In the genomic region with DNA sequence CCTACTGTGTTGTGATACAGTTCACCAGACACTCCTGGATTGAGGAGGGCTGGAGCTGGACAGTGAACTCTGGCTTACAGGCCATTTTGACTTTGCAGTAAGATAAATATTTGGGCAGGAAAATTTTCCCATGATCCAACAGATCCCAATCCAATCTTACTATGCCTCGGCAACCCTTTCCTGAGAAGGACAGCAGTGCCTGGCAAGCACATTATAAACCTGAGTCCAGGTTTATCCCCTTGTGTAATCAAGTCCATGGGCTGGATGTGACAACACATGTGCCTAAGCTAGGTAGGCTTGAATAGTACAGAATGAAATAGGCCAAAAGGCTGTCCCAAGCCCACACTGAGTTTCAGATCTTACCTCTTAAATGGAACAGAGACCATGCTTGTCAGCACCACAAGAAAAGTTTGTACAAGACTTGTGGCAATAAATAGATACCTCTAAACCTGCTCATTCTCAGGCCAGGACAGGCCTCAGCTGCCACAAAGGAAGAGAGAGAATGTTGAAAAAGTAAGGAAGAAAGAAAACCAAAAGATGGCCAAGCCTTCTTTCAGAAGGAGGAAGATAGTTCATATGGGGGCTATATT, we compare ENCODE assay signal across 30 cellular contexts. TPM values are rescaled to one million over a fixed set of nuclear protein-coding genes. Genes with fewer than 3 reads are reported as not detected.
DNase-seq lines count a peak whose midpoint lies in the region; ATAC-seq, FAIRE-seq and TF ChIP-seq lines count a peak whose summit lies in the region.
"Had no signal": no experiment of that assay in that cellular context is flagged by ENCODE, and none has a peak within 500 bp of the region (broad histone marks: within the 10 kb centered on the region; RNA-seq: fewer than 3 reads in every experiment).

No MANE protein-coding gene starts in this region.

- H3K79me2 ChIP-seq in HepG2 (ENCODE audit: insufficient read depth, low read length): no peaks in the 10 kb centered on the region
- no peaks in the 10 kb centered on the region for H3K79me2 ChIP-seq in H9 (ENCODE audit: insufficient read depth, low read length)

- H3K56ac ChIP-seq in H9 (ENCODE audit: insufficient read length, low read depth, low read length): no peak overlapping the region

- H2BK5ac ChIP-seq in H9 (ENCODE audit: insufficient read length, low read length): no peak overlapping the region

- DNase-seq in HepG2 (ENCODE audit: low spot score) (no peak), brain microvascular endothelial cell (no peak), H9 (no peak), chondrocyte (ENCODE audit: low spot score) (no peak), NCI-H1694 (lab: John Stamatoyannopoulos, UW) (no peak)
- no peak for DNase-seq in naive thymus-derived CD8-positive, alpha-beta T cell
- DNase-seq: activated CD4-positive, alpha-beta memory T cell treated with anti-CD3 and anti-CD28 coated beads, Interleukin-2, amount 10 ng/mL, durations not matched to agents 7 days and 5 days; activated gamma-delta T cell treated with Interleukin-2 at 50 U/mL for 16 hours; activated naive CD8-positive, alpha-beta T cell treated with anti-CD3 and anti-CD28 coated beads, Interleukin-2, amount 50 U/mL, for 24 hours; BE2C; CD8-positive, alpha-beta memory T cell; dermis blood vessel endothelial cell; DMS153; H7; left ventricle myocardium superior; midbrain; naive thymus-derived CD4-positive, alpha-beta T cell; NCI-H1436; NCI-H2107; NCI-H446; NCI-H82; nucleus accumbens; RPMI8226; T-cell had no signal

- H3K27ac Mint-ChIP-seq in naive thymus-derived CD8-positive, alpha-beta T cell: peak overlapping the region in 5 of 10 donors; percentile 34 to 62 (median 42)
- H3K27ac Mint-ChIP-seq in H9 (no peak overlapping the region), chondrocyte (ENCODE audit: unreplicated experiment) (no peak overlapping the region)
- H3K27ac Mint-ChIP-seq: T-cell had no signal

- no peak overlapping the region for H3K9ac ChIP-seq in liver (ENCODE audit: low read depth in 1 of 2, low read length in 2 of 2)
- no peak overlapping the region for H3K9ac ChIP-seq in HepG2 (ENCODE audit: insufficient read depth, low read depth, low read length)
- H3K9ac ChIP-seq in H9 (ENCODE audit: extremely low read depth, insufficient read length, low read length): no peak overlapping the region

- H4K8ac ChIP-seq in H9 (replicated peaks; ENCODE audit: insufficient read length, low read depth, low read length): no peak overlapping the region

- H2BK20ac ChIP-seq in H9 (ENCODE audit: low read depth, low read length, poor library complexity, severe bottlenecking): no peak overlapping the region

- H3K23ac ChIP-seq in H9 (ENCODE audit: insufficient read length, low read depth, low read length): no peak overlapping the region

- H3K79me1 ChIP-seq in H9 (ENCODE audit: insufficient read depth, low read depth, low read length, poor library complexity, severe bottlenecking): no peaks in the 10 kb centered on the region

- peak in 1 of 2 donors; percentile 50 for TF ChIP-seq RAD21 in liver (IDR thresholded peaks at IDR 0.05)
- no peak for TF ChIP-seq RAD21 in HepG2 (CRISPR knock-in tag; IDR thresholded peaks at IDR 0.05)

- TF ChIP-seq CTCF in liver (IDR thresholded peaks at IDR 0.05; ENCODE audit: low read depth, low read length, missing input control) (no peak), HepG2 (CRISPR knock-in tag; IDR thresholded peaks at IDR 0.05) (no peak), brain microvascular endothelial cell (IDR thresholded peaks at IDR 0.05; ENCODE audit: low read depth, low read length, missing control alignments) (no peak), H9 (conservative IDR thresholded peaks at IDR 0.05) (no peak), chondrocyte (IDR thresholded peaks at IDR 0.05) (no peak)

- no peak overlapping the region for H3K18ac ChIP-seq in H9 (ENCODE audit: insufficient read length, low read depth, low read length)

- no peak overlapping the region for H2BK15ac ChIP-seq in H9 (ENCODE audit: low read depth, low read length)

- H3K4me2 ChIP-seq in HepG2 (ENCODE audit: low read depth, low read length): no peak overlapping the region
- H3K4me2 ChIP-seq in H9 (ENCODE audit: insufficient read depth, insufficient read length, low read length): no peak overlapping the region
- H3K4me2 ChIP-seq: A549 had no signal

- no peak overlapping the region for H2AK5ac ChIP-seq in H9 (ENCODE audit: insufficient read length, low read length)

- WGBS in liver: 37% methylated on average over 1 of the region's 1 CpG
- WGBS in HepG2 (ENCODE audit: low lambda C conversion rate): 89% methylated on average over 1 of the region's 1 CpG
- WGBS in H9 (ENCODE audit: extremely low coverage, insufficient read length, low lambda C conversion rate): no CpG with 5 or more reads among the region's 1 CpG

- no peaks in the 10 kb centered on the region for H3K23me2 ChIP-seq in H9 (ENCODE audit: insufficient read length, low read depth, low read length, poor library complexity, severe bottlenecking)

- no peak for FAIRE-seq in HepG2 (lab: Jason Lieb, UNC)
- FAIRE-seq: A549 had no signal

- no peaks in the 10 kb centered on the region for H3K27me3 Mint-ChIP-seq in naive thymus-derived CD8-positive, alpha-beta T cell
- H3K27me3 Mint-ChIP-seq in H9 (ENCODE audit: low read depth) (no peaks in the 10 kb centered on the region; the same call in 1 of the 2 replicates), chondrocyte (ENCODE audit: low read depth) (no peaks in the 10 kb centered on the region)
- H3K27me3 Mint-ChIP-seq: activated CD4-positive, alpha-beta memory T cell treated with anti-CD3 and anti-CD28 coated beads, Interleukin-2, amount 10 ng/mL, durations not matched to agents 7 days and 5 days; activated naive CD8-positive, alpha-beta T cell treated with anti-CD3 and anti-CD28 coated beads, Interleukin-2, amount 50 U/mL, for 24 hours; CD8-positive, alpha-beta memory T cell; central memory CD8-positive, alpha-beta T cell; naive thymus-derived CD4-positive, alpha-beta T cell; stimulated activated naive CD8-positive, alpha-beta T cell treated with anti-CD3 and anti-CD28 coated beads, Interleukin-15, Interleukin-2, amounts not matched to agents 100 ng/mL and 50 ng/mL, for 24 hours; T-cell had no signal

- H2BK120ac ChIP-seq in H9 (ENCODE audit: low read depth, low read length, poor library complexity, severe bottlenecking): no peak overlapping the region

- H3K4me1 ChIP-seq in liver (ENCODE audit: control insufficient read depth in 4 of 4, insufficient read depth in 4 of 4, low read length in 3 of 4): no peaks in the 10 kb centered on the region
- H3K4me1 ChIP-seq in HepG2 (ENCODE audit: insufficient read depth, low read length): no peaks in the 10 kb centered on the region
- H3K4me1 ChIP-seq in H9 (ENCODE audit: insufficient read depth, low read length): 0 out of 2 replicates have a peak, but pooled peaks cover 4% of the 10 kb centered on the region
- H3K4me1 ChIP-seq: A549, BE2C, vagina had no signal

- no peak overlapping the region for H4K91ac ChIP-seq in H9 (ENCODE audit: insufficient read length, low read depth, low read length)

- intact Hi-C loops in HepG2 (cut with micrococcal nuclease; ENCODE audit: unreplicated experiment): no loop called here

- peaks cover 13 to 48% (median 26%) of the 10 kb centered on the region in 9 donors for H3K9me3 Mint-ChIP-seq in naive thymus-derived CD8-positive, alpha-beta T cell
- H3K9me3 Mint-ChIP-seq in H9 (peaks cover 43 to 45% of the 10 kb centered on the region in 2 experiments), chondrocyte (ENCODE audit: low read depth) (peaks cover 40% of the 10 kb centered on the region)

- H3K27ac ChIP-seq in liver (ENCODE audit: low read depth in 1 of 2, low read length in 2 of 2) (peak overlapping the region; percentile 4 to 50), HepG2 (ENCODE audit: extremely low read length, insufficient read depth, low read length) (no peak overlapping the region), brain microvascular endothelial cell (peak overlapping the region; percentile 73), H9 (ENCODE audit: insufficient read length, low read depth, low read length) (no peak overlapping the region)
- H3K27ac ChIP-seq: A549, vagina had no signal

- in situ Hi-C loops in HepG2 (cut with HindIII; ENCODE audit: extremely low pct_ligation_motif_present, low pct_unique_long_range_greater_than_20kb): loop anchor here (10.0 kb wide), 1 partner anchor 58 kb away; no protein-coding TSS in a partner anchor
- in situ Hi-C loops in brain microvascular endothelial cell (cut with HindIII; ENCODE audit: low pct_ligation_motif_present, low sequenced_read_pairs): no loop called here

- no peak overlapping the region for H2AFZ ChIP-seq in HepG2 (ENCODE audit: low read length)
- H2AFZ ChIP-seq in H9 (ENCODE audit: low read length): no peak overlapping the region

- H3K4me1 Mint-ChIP-seq in naive thymus-derived CD8-positive, alpha-beta T cell: peaks cover 2 to 8% (median 6%) of the 10 kb centered on the region in 4 donors
- H3K4me1 Mint-ChIP-seq in H9 (peaks cover 20 to 22% of the 10 kb centered on the region in 2 experiments), chondrocyte (ENCODE audit: low read depth) (peaks cover 4% of the 10 kb centered on the region)

- H3K4me3 ChIP-seq in liver (ENCODE audit: low read depth in 1 of 3, low read length in 3 of 3) (no peak overlapping the region), HepG2 (replicated peaks in 1 of 3; ENCODE audit: insufficient read depth in 1 of 3, low read depth in 2 of 3, low read length in 3 of 3) (no peak overlapping the region), brain microvascular endothelial cell (ENCODE audit: low read depth, low read length) (no peak overlapping the region)
- H3K4me3 ChIP-seq: A549, vagina had no signal

- no peak overlapping the region for H3K4ac ChIP-seq in H9 (ENCODE audit: low read depth, low read length)

- CTCF ChIA-PET in HepG2 (lab: Yijun Ruan, JAX; ENCODE audit: low intra/inter-chr PET ratio, low total read pairs): interaction anchor here (1.1 to 2.0 kb wide), 2 partner anchors 9 to 58 kb away, joined by 5 to 28 read pairs; no protein-coding TSS in a partner anchor

- H3K36me3 ChIP-seq in liver (ENCODE audit: control insufficient read depth in 4 of 4, insufficient read depth in 3 of 4, low read depth in 1 of 4, low read length in 3 of 4) (peaks cover 0 to 18% (median 13%) of the 10 kb centered on the region in 4 donors), HepG2 (replicated peaks in 1 of 2; ENCODE audit: control insufficient read depth in 1 of 2, insufficient read depth in 2 of 2, low read length in 2 of 2) (peaks cover 4 to 15% of the 10 kb centered on the region in 2 experiments; a peak in 4 of 5 replicates), brain microvascular endothelial cell (replicated peaks) (peaks cover 5% of the 10 kb centered on the region)

- peaks cover 25 to 35% (median 32%) of the 10 kb centered on the region in 3 donors for H3K36me3 Mint-ChIP-seq in naive thymus-derived CD8-positive, alpha-beta T cell
- H3K36me3 Mint-ChIP-seq in H9 (ENCODE audit: insufficient read depth in 1 of 3, low read depth in 3 of 3): peaks cover 37 to 54% (median 45%) of the 10 kb centered on the region in 3 experiments
- H3K36me3 Mint-ChIP-seq in chondrocyte (ENCODE audit: low read depth): peaks cover 19% of the 10 kb centered on the region

- H4K20me1 ChIP-seq in HepG2 (ENCODE audit: insufficient read depth, low read length): no peaks in the 10 kb centered on the region
- no peaks in the 10 kb centered on the region for H4K20me1 ChIP-seq in H9 (ENCODE audit: control insufficient read depth, insufficient read depth, insufficient read length)

- no peak for TF ChIP-seq EP300 in HepG2 (IDR thresholded peaks at IDR 0.05; ENCODE audit: low read depth in 2 of 2, low read length in 2 of 2)
- no peak for TF ChIP-seq EP300 in HepG2 (CRISPR knock-in tag; IDR thresholded peaks at IDR 0.05; ENCODE audit: borderline replicate concordance)

- H3K27me3 ChIP-seq in liver (ENCODE audit: control insufficient read depth in 4 of 4, insufficient read depth in 4 of 4, low read length in 3 of 4) (no peaks in the 10 kb centered on the region), HepG2 (ENCODE audit: control insufficient read depth in 1 of 2, insufficient read depth in 2 of 2, low read length in 2 of 2) (no peaks in the 10 kb centered on the region), brain microvascular endothelial cell (replicated peaks) (no peaks in the 10 kb centered on the region), H9 (ENCODE audit: insufficient read depth, low read length) (no peaks in the 10 kb centered on the region)
- H3K27me3 ChIP-seq: BE2C, vagina had no signal

- no peak overlapping the region for H3T11ph ChIP-seq in H9 (ENCODE audit: low read length)

- POLR2A ChIA-PET in HepG2 (lab: Yijun Ruan, JAX): no interaction called here
- POLR2A ChIA-PET in naive thymus-derived CD8-positive, alpha-beta T cell (lab: Charles Lee): interaction anchor here (0.6 to 2.7 kb wide), 9 partner anchors 10 to 270 kb away, joined by 3 to 11 read pairs (median 5); a partner anchor contains a TSS

- no peak for ATAC-seq in HepG2
- ATAC-seq in HG02798 (IDR thresholded peaks at IDR 0.05; ENCODE audit: poor library complexity, unreplicated experiment): peak; percentile 55
- ATAC-seq in naive thymus-derived CD8-positive, alpha-beta T cell: no peak
- ATAC-seq: left ventricle myocardium superior; naive thymus-derived CD4-positive, alpha-beta T cell had no signal

- H4K5ac ChIP-seq in H9 (ENCODE audit: insufficient read length, low read depth, low read length): no peak overlapping the region

- H2BK12ac ChIP-seq in H9 (ENCODE audit: insufficient read length, low read depth, low read length): no peak overlapping the region

- H3K14ac ChIP-seq in H9 (ENCODE audit: insufficient read depth, low read length): no peak overlapping the region

- TF ChIP-seq POLR2A in HepG2 (IDR thresholded peaks at IDR 0.05; ENCODE audit: insufficient read depth in 1 of 2, low read depth in 2 of 2, low read length in 2 of 2): no peak

- BruUV-seq in HepG2 (replicated peaks; lab: Mats Ljungman, UMichigan): no TSS peak

- H3K9me3 ChIP-seq in liver (ENCODE audit: control insufficient read depth in 4 of 4, low read length in 3 of 4): peaks cover 10 to 19% (median 17%) of the 10 kb centered on the region in 4 donors
- H3K9me3 ChIP-seq in HepG2 (ENCODE audit: low read length): peaks cover 25% of the 10 kb centered on the region
- peaks cover 27% of the 10 kb centered on the region for H3K9me3 ChIP-seq in H9 (ENCODE audit: control insufficient read depth, low read depth, low read length)
- H3K9me3 ChIP-seq: BE2C had no signal

- H3K4me3 Mint-ChIP-seq in naive thymus-derived CD8-positive, alpha-beta T cell: no peak overlapping the region
- no peak overlapping the region for H3K4me3 Mint-ChIP-seq in H9
- H3K4me3 Mint-ChIP-seq in chondrocyte (ENCODE audit: unreplicated experiment): no peak overlapping the region
- H3K4me3 Mint-ChIP-seq: activated CD4-positive, alpha-beta memory T cell treated with anti-CD3 and anti-CD28 coated beads, Interleukin-2, amount 10 ng/mL, durations not matched to agents 7 days and 5 days; activated naive CD8-positive, alpha-beta T cell treated with anti-CD3 and anti-CD28 coated beads, Interleukin-2, amount 50 U/mL, for 24 hours; central memory CD8-positive, alpha-beta T cell; stimulated activated naive CD8-positive, alpha-beta T cell treated with anti-CD3 and anti-CD28 coated beads, Interleukin-15, Interleukin-2, amounts not matched to agents 100 ng/mL and 50 ng/mL, for 24 hours; T-cell had no signal

RNA-seq across cellular contexts. Expression of a gene that starts 34.9 kb away (rescaled TPM):
- 10 to 100 TPM; 16.1 to 27.4 TPM for total RNA-seq in liver
- polyA plus RNA-seq in liver: 10 to 100 TPM; 14.6 to 21.8 TPM
- 6.9 and 10.1 TPM in 2 replicates for total RNA-seq in HepG2 (2016; rRNA removed; fragmentation: Illumina TruSeq; extraction: Trizol)
- total RNA-seq in HepG2 (2016; cell fraction: cytosol; rRNA removed; fragmentation: Illumina TruSeq; extraction: Trizol; ENCODE audit: low read depth): 2.9 and 3.5 TPM in 2 replicates
- 7.6 and 9.8 TPM in 2 replicates for total RNA-seq in HepG2 (2016; cell fraction: insoluble cytoplasmic fraction; rRNA removed; fragmentation: Illumina TruSeq; extraction: Trizol)
- 9.4 and 10.1 TPM in 2 replicates for total RNA-seq in HepG2 (2016; cell fraction: membrane; rRNA removed; fragmentation: Illumina TruSeq; extraction: Trizol)
- total RNA-seq in HepG2 (2016; cell fraction: nucleus; rRNA removed; fragmentation: Illumina TruSeq; extraction: Trizol): 4.8 and 5.8 TPM in 2 replicates
- 8.4 TPM in 2 replicates for polyA plus RNA-seq in HepG2 (2011; rRNA removed)
- polyA plus RNA-seq in HepG2 (2011; cell fraction: cytosol; rRNA removed): 6.0 and 8.1 TPM in 2 replicates
- 2.7 and 3.6 TPM in 2 replicates for polyA plus RNA-seq in HepG2 (2011; cell fraction: nucleus; rRNA removed)
- 7.8 and 8.1 TPM in 2 replicates for polyA plus RNA-seq in HepG2 (2012)
- 3.6 and 3.7 TPM in 2 replicates for polyA plus RNA-seq in HepG2 (2016; cell fraction: cytosol; fragmentation: Illumina TruSeq; extraction: Trizol; ENCODE audit: low read depth)
- 9.2 and 9.4 TPM in 2 replicates for polyA plus RNA-seq in HepG2 (2016; cell fraction: insoluble cytoplasmic fraction; fragmentation: Illumina TruSeq; extraction: Trizol; ENCODE audit: low read depth)
- polyA plus RNA-seq in HepG2 (2016; cell fraction: membrane; fragmentation: Illumina TruSeq; extraction: Trizol; ENCODE audit: low read depth): 6.7 and 7.3 TPM in 2 replicates
- polyA plus RNA-seq in HepG2 (2016; cell fraction: nucleus; fragmentation: Illumina TruSeq; extraction: Trizol; ENCODE audit: insufficient read depth, low read depth): 5.8 and 6.1 TPM in 2 replicates
- 5.8 and 9.0 TPM in 2 replicates for polyA minus RNA-seq in HepG2 (2011; rRNA and poly(A)+ RNA removed; ENCODE audit: low replicate concordance)
- 5.5 and 6.2 TPM in 2 replicates for polyA minus RNA-seq in HepG2 (2011; cell fraction: cytosol; rRNA and poly(A)+ RNA removed)
- polyA minus RNA-seq in HepG2 (2011; cell fraction: nucleus; rRNA and poly(A)+ RNA removed): 13.5 and 13.8 TPM in 2 replicates
- 10 to 100 TPM; 35.1 to 35.5 TPM for total RNA-seq in naive thymus-derived CD8-positive, alpha-beta T cell
- 10 to 100 TPM; 36.5 to 46.8 (median 44.7) TPM for polyA plus RNA-seq in naive thymus-derived CD8-positive, alpha-beta T cell
- total RNA-seq in H9 (2021): 18.1 and 18.3 TPM in 2 replicates
- total RNA-seq in chondrocyte: 11.3 to 14.4 TPM (median 11.4 TPM) in 3 replicates

RNA-seq across cellular contexts. Expression of a gene that starts 49.4 kb away (rescaled TPM):
- total RNA-seq in liver (under 1 TPM in 1 of 2 donors, not detected in 1; 0.89 TPM), HepG2 (2016; rRNA removed; fragmentation: Illumina TruSeq; extraction: Trizol) (1.2 and 1.4 TPM in 2 replicates), H9 (2021) (20.4 and 23.4 TPM in 2 replicates), chondrocyte (0.60 TPM in 1 of 3 replicates, not detected in the others)
- polyA plus RNA-seq in liver (under 1 TPM in 1 of 2 donors, not detected in 1; 0.08 TPM), HepG2 (2011; rRNA removed) (1.5 and 2.0 TPM in 2 replicates)
- 1.2 TPM in 1 of 2 replicates, not detected in the other for total RNA-seq in HepG2 (2016; cell fraction: cytosol; rRNA removed; fragmentation: Illumina TruSeq; extraction: Trizol; ENCODE audit: low read depth)
- total RNA-seq in HepG2 (2016; cell fraction: insoluble cytoplasmic fraction; rRNA removed; fragmentation: Illumina TruSeq; extraction: Trizol): 1.3 TPM in 2 replicates
- 1.00 and 1.5 TPM in 2 replicates for total RNA-seq in HepG2 (2016; cell fraction: membrane; rRNA removed; fragmentation: Illumina TruSeq; extraction: Trizol)
- 0.99 and 1.4 TPM in 2 replicates for total RNA-seq in HepG2 (2016; cell fraction: nucleus; rRNA removed; fragmentation: Illumina TruSeq; extraction: Trizol)
- 0.97 and 1.0 TPM in 2 replicates for polyA plus RNA-seq in HepG2 (2011; cell fraction: cytosol; rRNA removed)
- polyA plus RNA-seq in HepG2 (2011; cell fraction: nucleus; rRNA removed): 4.7 and 5.3 TPM in 2 replicates
- polyA plus RNA-seq in HepG2 (2012): 0.60 and 2.4 TPM in 2 replicates
- polyA plus RNA-seq in HepG2 (2016; cell fraction: cytosol; fragmentation: Illumina TruSeq; extraction: Trizol; ENCODE audit: low read depth): 0.41 and 0.74 TPM in 2 replicates
- 0.99 and 1.1 TPM in 2 replicates for polyA plus RNA-seq in HepG2 (2016; cell fraction: insoluble cytoplasmic fraction; fragmentation: Illumina TruSeq; extraction: Trizol; ENCODE audit: low read depth)
- polyA plus RNA-seq in HepG2 (2016; cell fraction: membrane; fragmentation: Illumina TruSeq; extraction: Trizol; ENCODE audit: low read depth): 1.0 and 1.8 TPM in 2 replicates
- 4.4 and 4.9 TPM in 2 replicates for polyA plus RNA-seq in HepG2 (2016; cell fraction: nucleus; fragmentation: Illumina TruSeq; extraction: Trizol; ENCODE audit: insufficient read depth, low read depth)
- 1.8 TPM in 1 of 2 replicates, not detected in the other for polyA minus RNA-seq in HepG2 (2011; rRNA and poly(A)+ RNA removed; ENCODE audit: low replicate concordance)
- polyA minus RNA-seq in HepG2 (2011; cell fraction: cytosol; rRNA and poly(A)+ RNA removed): 0.69 TPM in 1 of 2 replicates, not detected in the other
- polyA minus RNA-seq in HepG2 (2011; cell fraction: nucleus; rRNA and poly(A)+ RNA removed): 1.9 and 2.9 TPM in 2 replicates
- 1 to 10 TPM; 1.3 to 1.9 TPM for total RNA-seq in naive thymus-derived CD8-positive, alpha-beta T cell
- under 1 TPM in 2 of 3 donors, not detected in 1; 0.47 to 0.51 TPM for polyA plus RNA-seq in naive thymus-derived CD8-positive, alpha-beta T cell
- total RNA-seq: left ventricle myocardium superior, vagina had no signal

Comparison
In these comparisons a context has a peak if more than half of its experiments do, and no peak if none do; other contexts are left out.
1. H3K27ac ChIP-seq: peak in liver (2 of 2) and brain microvascular endothelial cell (single experiment); none in HepG2 (single experiment) and H9 (single experiment).